Comparison of ENCODE assay signal across 26 cellular contexts in the genomic region with DNA sequence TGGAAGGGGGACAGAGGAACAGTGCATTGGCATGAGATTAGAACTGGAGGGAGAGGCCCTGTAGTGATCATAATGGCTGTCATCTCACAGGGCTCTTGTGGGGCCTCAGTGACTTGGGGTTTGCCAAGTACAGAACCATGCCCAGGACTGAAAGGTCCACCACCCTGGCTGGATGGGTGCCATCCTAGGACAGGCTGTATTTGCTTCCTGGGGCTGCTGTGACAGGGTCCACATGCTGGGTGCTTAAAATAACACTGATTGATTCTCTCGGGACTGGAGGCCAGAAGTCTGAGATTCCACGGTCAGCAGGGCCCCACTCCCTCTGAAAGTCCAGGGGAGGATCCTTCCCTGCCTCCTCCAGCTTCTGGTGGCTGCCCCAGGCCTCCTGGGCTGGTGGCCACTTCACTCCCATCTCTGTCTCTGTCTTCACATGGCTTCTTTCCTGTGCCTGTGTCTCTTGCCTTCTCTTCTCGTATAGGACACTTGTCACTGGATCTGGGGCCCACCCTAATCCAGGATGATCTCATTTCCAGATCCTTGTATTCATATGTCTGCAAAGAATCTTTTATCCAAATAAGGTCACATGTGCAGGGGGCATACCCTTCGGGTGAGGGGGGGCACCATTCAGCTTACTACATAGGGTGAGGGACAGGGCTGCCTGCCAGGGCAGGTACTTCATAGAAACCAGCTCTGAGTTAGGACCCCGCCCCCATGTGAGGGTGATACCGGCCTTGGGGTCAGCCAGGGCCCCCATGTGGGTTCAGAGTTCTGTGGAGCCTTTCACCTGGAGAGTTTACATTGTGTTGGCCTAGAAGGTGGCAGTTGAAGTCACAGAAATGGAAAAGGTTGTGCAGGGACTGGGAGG. TPM values are rescaled to one million over a fixed set of nuclear protein-coding genes. Genes with fewer than 3 reads are reported as not detected.
DNase-seq lines count a peak whose midpoint lies in the region; ATAC-seq and TF ChIP-seq lines count a peak whose summit lies in the region.
"Had no signal": no experiment of that assay in that cellular context is flagged by ENCODE, and none has a peak within 500 bp of the region (broad histone marks: within the 10 kb centered on the region; RNA-seq: fewer than 3 reads in every experiment).

No MANE protein-coding gene starts in this region.

- H3K9me3 Mint-ChIP-seq in activated T-helper 17 cell treated with anti-CD3 and anti-CD28 coated beads, Interleukin-2, amount 50 U/mL, for 72 hours = no peaks in the 10 kb centered on the region
- H3K9me3 Mint-ChIP-seq: activated B cell treated with CpG ODN at 0.5 μM for 24 hours; activated T-cell treated with anti-CD3 and anti-CD28 coated beads, Interleukin-2, amount 50 U/mL, for 72 hours; CD8-positive, alpha-beta T cell; stimulated activated naive CD8-positive, alpha-beta T cell treated with anti-CD3 and anti-CD28 coated beads, Interleukin-15, Interleukin-2, amounts not matched to agents 100 ng/mL and 50 ng/mL, for 24 hours had no signal

- 78% methylated on average over 6 of the region's 6 CpGs for WGBS in suprapubic skin

- ATAC-seq in activated T-helper 17 cell treated with anti-CD3 and anti-CD28 coated beads, Interleukin-2, amount 50 U/mL, for 72 hours (replicated peaks) = no peak
- no peak for ATAC-seq in GM18519 (IDR thresholded peaks at IDR 0.05; ENCODE audit: low FRiP score, unreplicated experiment)
- ATAC-seq in HG02870 (IDR thresholded peaks at IDR 0.05; ENCODE audit: unreplicated experiment) = no peak
- ATAC-seq: activated T-cell treated with anti-CD3 and anti-CD28 coated beads, Interleukin-2, amount 50 U/mL, for 72 hours; body of pancreas; CD8-positive, alpha-beta T cell; gastroesophageal sphincter; GM23338; left cardiac atrium; PC-3 had no signal

- DNase-seq in cardiac muscle cell (ENCODE audit: low read depth in 1 of 2, low spot score in 1 of 2) (peak in 1 of 2 donors; percentile 34), right atrium auricular region (ENCODE audit: low spot score) (no peak), myocyte (ENCODE audit: low read depth) (peak; percentile 55), suprapubic skin (ENCODE audit: low spot score in 2 of 2) (peak; percentile 48 to 69), GM19238 (ENCODE audit: insufficient read length, low spot score) (no peak)
- DNase-seq: activated B cell treated with CpG ODN at 0.5 μM for 24 hours; activated naive CD4-positive, alpha-beta T cell treated with anti-CD3 and anti-CD28 coated beads, Interleukin-2, amount 50 U/mL, for 16 hours; activated T-cell treated with anti-CD3 and anti-CD28 coated beads, Interleukin-2, amount 50 U/mL, for 72 hours; AML-193; body of pancreas; CD8-positive, alpha-beta T cell; hippocampal formation; left cardiac atrium; MM.1S; NCI-H2029; NCI-H524; PC-3; small intestine had no signal

- H3K27me3 Mint-ChIP-seq in activated T-helper 17 cell treated with anti-CD3 and anti-CD28 coated beads, Interleukin-2, amount 50 U/mL, for 72 hours = no peaks in the 10 kb centered on the region
- H3K27me3 Mint-ChIP-seq: activated B cell treated with CpG ODN at 0.5 μM for 24 hours; stimulated activated naive CD8-positive, alpha-beta T cell treated with anti-CD3 and anti-CD28 coated beads, Interleukin-15, Interleukin-2, amounts not matched to agents 100 ng/mL and 50 ng/mL, for 24 hours had no signal

- no peaks in the 10 kb centered on the region for H3K36me3 ChIP-seq in cardiac muscle cell
- H3K36me3 ChIP-seq in right atrium auricular region = no peaks in the 10 kb centered on the region
- H3K36me3 ChIP-seq in suprapubic skin = no peaks in the 10 kb centered on the region
- H3K36me3 ChIP-seq: gastroesophageal sphincter had no signal

- H3K9me3 ChIP-seq in cardiac muscle cell (ENCODE audit: low read depth) (no peaks in the 10 kb centered on the region), right atrium auricular region (no peaks in the 10 kb centered on the region), suprapubic skin (no peaks in the 10 kb centered on the region)
- H3K9me3 ChIP-seq: body of pancreas, gastroesophageal sphincter had no signal

- TF ChIP-seq CTCF in cardiac muscle cell (IDR thresholded peaks at IDR 0.05; ENCODE audit: low read depth, low read length) = no peak
- no peak for TF ChIP-seq CTCF in right atrium auricular region (IDR thresholded peaks at IDR 0.05)
- TF ChIP-seq CTCF in suprapubic skin (IDR thresholded peaks at IDR 0.05) = no peak

- H3K36me3 Mint-ChIP-seq in activated T-helper 17 cell treated with anti-CD3 and anti-CD28 coated beads, Interleukin-2, amount 50 U/mL, for 72 hours (ENCODE audit: low read depth) = no peaks in the 10 kb centered on the region
- H3K36me3 Mint-ChIP-seq: CD8-positive, alpha-beta T cell had no signal

- TF ChIP-seq POLR2A in suprapubic skin (IDR thresholded peaks at IDR 0.05) = no peak

- H3K27me3 ChIP-seq in cardiac muscle cell = no peaks in the 10 kb centered on the region
- H3K27me3 ChIP-seq in right atrium auricular region = no peaks in the 10 kb centered on the region
- H3K27me3 ChIP-seq in suprapubic skin = no peaks in the 10 kb centered on the region
- H3K27me3 ChIP-seq: body of pancreas, gastroesophageal sphincter had no signal

- H3K27ac ChIP-seq in cardiac muscle cell = peak overlapping the region; percentile 45
- no peak overlapping the region for H3K27ac ChIP-seq in right atrium auricular region
- no peak overlapping the region for H3K27ac ChIP-seq in suprapubic skin
- H3K27ac ChIP-seq: body of pancreas, gastroesophageal sphincter, SK-N-MC had no signal

- H3K27ac Mint-ChIP-seq in activated T-helper 17 cell treated with anti-CD3 and anti-CD28 coated beads, Interleukin-2, amount 50 U/mL, for 72 hours = peak overlapping the region; percentile 39
- H3K27ac Mint-ChIP-seq: activated B cell treated with CpG ODN at 0.5 μM for 24 hours; activated T-cell treated with anti-CD3 and anti-CD28 coated beads, Interleukin-2, amount 50 U/mL, for 72 hours; CD8-positive, alpha-beta T cell; GM23338; stimulated activated naive CD8-positive, alpha-beta T cell treated with anti-CD3 and anti-CD28 coated beads, Interleukin-15, Interleukin-2, amounts not matched to agents 100 ng/mL and 50 ng/mL, for 24 hours had no signal

- no peak overlapping the region for H3K4me3 Mint-ChIP-seq in activated T-helper 17 cell treated with anti-CD3 and anti-CD28 coated beads, Interleukin-2, amount 50 U/mL, for 72 hours
- H3K4me3 Mint-ChIP-seq: activated B cell treated with CpG ODN at 0.5 μM for 24 hours; activated T-cell treated with anti-CD3 and anti-CD28 coated beads, Interleukin-2, amount 50 U/mL, for 72 hours; CD8-positive, alpha-beta T cell; GM23338; stimulated activated naive CD8-positive, alpha-beta T cell treated with anti-CD3 and anti-CD28 coated beads, Interleukin-15, Interleukin-2, amounts not matched to agents 100 ng/mL and 50 ng/mL, for 24 hours had no signal

- H3K4me1 ChIP-seq in cardiac muscle cell (ENCODE audit: low read depth) (peaks cover 28% of the 10 kb centered on the region), right atrium auricular region (peaks cover 0 to 26% of the 10 kb centered on the region in 2 donors), suprapubic skin (peaks cover 9% of the 10 kb centered on the region)

- H3K4me3 ChIP-seq in cardiac muscle cell = no peak overlapping the region
- H3K4me3 ChIP-seq in right atrium auricular region = no peak overlapping the region
- no peak overlapping the region for H3K4me3 ChIP-seq in suprapubic skin
- H3K4me3 ChIP-seq: body of pancreas, gastroesophageal sphincter, GM23338, lung, SK-N-MC had no signal

- no peaks in the 10 kb centered on the region for H3K4me1 Mint-ChIP-seq in activated T-helper 17 cell treated with anti-CD3 and anti-CD28 coated beads, Interleukin-2, amount 50 U/mL, for 72 hours

- TF ChIP-seq EP300 in suprapubic skin (IDR thresholded peaks at IDR 0.05) = no peak

RNA-seq across cellular contexts. Expression of a gene that starts 52.6 kb away (rescaled TPM):
- total RNA-seq in cardiac muscle cell = 256 and 280 TPM in 2 replicates
- 153 and 182 TPM in 2 replicates for polyA plus RNA-seq in cardiac muscle cell
- total RNA-seq in right atrium auricular region = 100 to 1,000 TPM; 151 to 179 TPM
- 100 to 1,000 TPM; 136 to 143 TPM for total RNA-seq in activated T-helper 17 cell treated with anti-CD3 and anti-CD28 coated beads, Interleukin-2, amount 50 U/mL, for 72 hours
- total RNA-seq in myocyte = 268 and 312 TPM in 2 replicates
- 169 TPM for polyA plus RNA-seq in myocyte (2012)
- total RNA-seq in suprapubic skin = 100 to 1,000 TPM; 116 to 166 (median 152) TPM

Comparison
In these comparisons a context has a peak if more than half of its experiments do, and no peak if none do; other contexts are left out.
1. DNase-seq: peak in myocyte (single experiment) and suprapubic skin (2 of 2); none in right atrium auricular region (single experiment) and GM19238 (single experiment).